20 cellular contexts compared by ENCODE assay signal in the genomic region with DNA sequence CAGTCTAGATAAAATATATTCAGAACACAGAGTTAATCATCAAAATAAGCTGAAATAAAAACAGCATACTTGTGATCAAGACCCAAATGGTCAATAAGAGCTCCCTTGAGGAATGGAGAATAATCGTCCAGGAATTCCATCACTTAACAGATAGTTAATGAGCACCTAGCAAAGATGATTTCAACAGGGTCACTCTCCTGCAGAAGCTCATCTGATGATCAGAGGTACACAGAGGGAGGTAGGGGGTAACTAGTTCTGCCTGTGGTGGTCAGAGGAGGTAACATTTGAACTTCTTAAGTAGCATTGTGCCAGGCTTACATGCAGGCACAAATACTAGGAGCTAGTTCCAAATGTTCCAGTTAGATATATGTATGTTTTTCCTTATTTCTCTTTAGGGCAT.
"Had no signal": no experiment of that assay in that cellular context is flagged by ENCODE, and none has a peak within 500 bp of the region (broad histone marks: within the 10 kb centered on the region; RNA-seq: fewer than 3 reads in every experiment).

No MANE protein-coding gene starts in this region.

- DNase-seq: activated CD4-positive, alpha-beta memory T cell treated with anti-CD3 and anti-CD28 coated beads for 36 hours; activated CD4-positive, alpha-beta T cell treated with anti-CD3 and anti-CD28 coated beads for 36 hours; activated naive CD8-positive, alpha-beta T cell treated with anti-CD3 and anti-CD28 coated beads for 36 hours; activated T-cell treated with anti-CD3 and anti-CD28 coated beads for 4 hours; amniotic stem cell; caudate nucleus; effector memory CD8-positive, alpha-beta T cell; foreskin melanocyte; kidney; left ventricle myocardium inferior; mucosa of descending colon; naive B cell; right cardiac atrium; transverse colon had no signal

- H3K4me3 Mint-ChIP-seq: activated CD4-positive, alpha-beta memory T cell treated with anti-CD3 and anti-CD28 coated beads for 36 hours; activated CD4-positive, alpha-beta T cell treated with anti-CD3 and anti-CD28 coated beads for 36 hours; activated naive CD8-positive, alpha-beta T cell treated with anti-CD3 and anti-CD28 coated beads for 36 hours; activated T-helper 1 cell treated with anti-CD3 and anti-CD28 coated beads, Interleukin-12 subunit alpha, Interleukin-12 subunit beta, Interleukin-2, Interleukin-4 antibody, amounts not matched to agents 30 ng/mL and 10 ng/mL and 1 ng/mL, durations not matched to agents 14 hours and 24 hours and 36 hours; effector memory CD8-positive, alpha-beta T cell; naive B cell; neural crest cell; stimulated activated naive CD8-positive, alpha-beta T cell treated with anti-CD3 and anti-CD28 coated beads, Interleukin-15, Interleukin-2, amounts not matched to agents 100 ng/mL and 50 ng/mL, for 24 hours; T-helper 2 cell treated with Interferon-gamma antibody and Interleukin-4, amounts not matched to agents 5 μg/mL and 100 μg/mL, for 36 hours had no signal

- H3K27me3 ChIP-seq: transverse colon had no signal

- H3K9me3 Mint-ChIP-seq: activated CD4-positive, alpha-beta memory T cell treated with anti-CD3 and anti-CD28 coated beads for 36 hours; activated naive CD8-positive, alpha-beta T cell treated with anti-CD3 and anti-CD28 coated beads for 36 hours; activated T-helper 1 cell treated with anti-CD3 and anti-CD28 coated beads, Interleukin-12 subunit alpha, Interleukin-12 subunit beta, Interleukin-2, Interleukin-4 antibody, amounts not matched to agents 30 ng/mL and 10 ng/mL and 1 ng/mL, durations not matched to agents 14 hours and 24 hours and 36 hours; effector memory CD8-positive, alpha-beta T cell; naive B cell; stimulated activated naive CD8-positive, alpha-beta T cell treated with anti-CD3 and anti-CD28 coated beads, Interleukin-15, Interleukin-2, amounts not matched to agents 100 ng/mL and 50 ng/mL, for 24 hours; T-helper 2 cell treated with Interferon-gamma antibody and Interleukin-4, amounts not matched to agents 5 μg/mL and 100 μg/mL, for 36 hours had no signal

- H3K9me3 ChIP-seq: left ventricle myocardium inferior, mucosa of descending colon, prostate gland, transverse colon had no signal

- H3K4me3 ChIP-seq: left ventricle myocardium inferior, mucosa of descending colon, prostate gland, transverse colon had no signal

- H3K27ac ChIP-seq: left ventricle myocardium inferior, prostate gland, transverse colon had no signal

- H3K27me3 Mint-ChIP-seq: activated CD4-positive, alpha-beta memory T cell treated with anti-CD3 and anti-CD28 coated beads for 36 hours; activated CD4-positive, alpha-beta T cell treated with anti-CD3 and anti-CD28 coated beads for 36 hours; activated naive CD8-positive, alpha-beta T cell treated with anti-CD3 and anti-CD28 coated beads for 36 hours; effector memory CD8-positive, alpha-beta T cell; naive B cell; stimulated activated naive CD8-positive, alpha-beta T cell treated with anti-CD3 and anti-CD28 coated beads, Interleukin-15, Interleukin-2, amounts not matched to agents 100 ng/mL and 50 ng/mL, for 24 hours had no signal

- H3K36me3 Mint-ChIP-seq: naive B cell had no signal

- FAIRE-seq: kidney, TTC549 had no signal

- H3K27ac Mint-ChIP-seq: activated CD4-positive, alpha-beta memory T cell treated with anti-CD3 and anti-CD28 coated beads for 36 hours; activated CD4-positive, alpha-beta T cell treated with anti-CD3 and anti-CD28 coated beads for 36 hours; activated naive CD8-positive, alpha-beta T cell treated with anti-CD3 and anti-CD28 coated beads for 36 hours; activated T-helper 1 cell treated with anti-CD3 and anti-CD28 coated beads, Interleukin-12 subunit alpha, Interleukin-12 subunit beta, Interleukin-2, Interleukin-4 antibody, amounts not matched to agents 30 ng/mL and 10 ng/mL and 1 ng/mL, durations not matched to agents 14 hours and 24 hours and 36 hours; effector memory CD8-positive, alpha-beta T cell; naive B cell; stimulated activated naive CD8-positive, alpha-beta T cell treated with anti-CD3 and anti-CD28 coated beads, Interleukin-15, Interleukin-2, amounts not matched to agents 100 ng/mL and 50 ng/mL, for 24 hours; T-helper 2 cell treated with Interferon-gamma antibody and Interleukin-4, amounts not matched to agents 5 μg/mL and 100 μg/mL, for 36 hours had no signal

- H3K36me3 ChIP-seq: left ventricle myocardium inferior, prostate gland, transverse colon had no signal
